8 cellular contexts compared by ENCODE assay signal in the genomic region with DNA sequence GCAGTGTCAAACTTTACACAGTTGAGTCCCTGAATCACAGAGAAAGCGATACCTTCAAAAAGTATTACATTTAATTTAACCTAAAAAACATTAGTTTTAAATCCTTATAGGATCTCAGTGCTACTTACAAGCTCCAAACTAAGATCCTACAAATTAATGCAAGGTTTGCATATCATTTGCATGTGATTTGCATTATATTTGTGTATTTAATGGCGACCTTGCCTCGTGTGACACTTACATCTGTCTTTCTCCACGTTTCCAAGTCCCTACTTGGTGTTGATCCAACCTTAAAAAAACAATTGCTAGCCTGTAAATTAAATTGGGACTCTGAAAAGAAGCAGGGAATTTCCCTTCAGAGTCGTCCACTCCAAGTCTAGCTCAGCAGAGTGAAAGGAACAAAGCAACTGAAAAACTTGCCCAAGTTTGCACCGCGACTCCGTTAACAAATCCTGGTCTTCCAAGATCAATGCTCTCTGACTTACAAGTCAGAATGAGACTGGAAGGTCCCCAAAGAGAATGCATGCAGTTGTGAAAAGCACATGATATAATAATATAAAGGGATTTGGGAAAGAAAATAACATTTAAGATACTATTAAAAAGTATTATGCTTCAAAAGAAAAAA. TPM values are rescaled to one million over a fixed set of nuclear protein-coding genes. Genes with fewer than 3 reads are reported as not detected.
DNase-seq lines count a peak whose midpoint lies in the region; ATAC-seq and TF ChIP-seq lines count a peak whose summit lies in the region.

No MANE protein-coding gene starts in this region.

- peaks cover 0 to 3% (median 0%) of the 10 kb centered on the region in 3 donors for H3K27me3 ChIP-seq in skeletal muscle tissue (ENCODE audit: control insufficient read depth in 3 of 3, insufficient read depth in 3 of 3, low read length in 3 of 3)

- H3K9me3 ChIP-seq in HEK293 (ENCODE audit: control insufficient read depth, insufficient read depth, low read depth, low read length), result no peaks in the 10 kb centered on the region
- no peaks in the 10 kb centered on the region for H3K9me3 ChIP-seq in skeletal muscle tissue (ENCODE audit: control insufficient read depth in 3 of 3, low read length in 3 of 3)

- H3K4me3 Mint-ChIP-seq in WTC11 (peak overlapping the region; percentile 64), glutamatergic neuron (ENCODE audit: unreplicated experiment) (peak overlapping the region; percentile 82)

- H3K36me3 ChIP-seq in HEK293 (ENCODE audit: control insufficient read depth in 2 of 2, insufficient read depth in 1 of 2, low read length in 2 of 2) (no peaks in the 10 kb centered on the region), skeletal muscle tissue (ENCODE audit: control insufficient read depth in 3 of 3, insufficient read depth in 3 of 3, low read length in 3 of 3) (no peaks in the 10 kb centered on the region)

- peaks cover 3% of the 10 kb centered on the region; the same call in 1 of the 2 replicates for H3K9me3 Mint-ChIP-seq in WTC11
- peaks cover 4% of the 10 kb centered on the region for H3K9me3 Mint-ChIP-seq in glutamatergic neuron (ENCODE audit: unreplicated experiment)

- POLR2A ChIA-PET in HEK293 (lab: Yijun Ruan, JAX) (interaction anchor here (0.6 to 3.5 kb wide), 43 partner anchors 9 to 722 kb away, joined by 3 to 68 read pairs (median 6); partner anchors contain the start of genes KAT7, NXPH3, PHB1 and SLC35B1), WTC11 (lab: Charles Lee) (interaction anchor here (0.6 to 2.5 kb wide), 14 partner anchors 9 to 633 kb away, joined by 3 to 13 read pairs (median 4); partner anchors contain the start of genes KAT7 and SLC35B1)

- H3K4me1 Mint-ChIP-seq in WTC11 (peaks cover 36% of the 10 kb centered on the region), glutamatergic neuron (ENCODE audit: low read depth, unreplicated experiment) (peaks cover 17% of the 10 kb centered on the region)

- H3K4me3 ChIP-seq in HEK293 (ENCODE audit: low read depth, low read length) (peak overlapping the region; percentile 7), skeletal muscle tissue (ENCODE audit: low read length in 3 of 3) (peak overlapping the region; percentile 61 to 78 (median 68))

- TF ChIP-seq CTCF in HEK293 (tag by site-specific recombination; IDR thresholded peaks at IDR 0.05), result no peak
- TF ChIP-seq CTCF in WTC11 (IDR thresholded peaks at IDR 0.05), result no peak
- no peak for TF ChIP-seq CTCF in glutamatergic neuron (IDR thresholded peaks at IDR 0.05; ENCODE audit: partially characterized antibody, unreplicated experiment)

- H3K27me3 Mint-ChIP-seq in WTC11 (ENCODE audit: low read depth), result peaks cover 29% of the 10 kb centered on the region
- peaks cover 6% of the 10 kb centered on the region for H3K27me3 Mint-ChIP-seq in glutamatergic neuron (ENCODE audit: unreplicated experiment)

- peak overlapping the region; percentile 74; the same call in 1 of the 2 replicates for H3K27ac Mint-ChIP-seq in WTC11
- peak overlapping the region; percentile 68 for H3K27ac Mint-ChIP-seq in glutamatergic neuron (ENCODE audit: unreplicated experiment)

- H3K9ac ChIP-seq in skeletal muscle tissue (ENCODE audit: low read depth in 1 of 3, low read length in 3 of 3), result no peak overlapping the region

- ATAC-seq in WTC11 (no peak), HG03095 (IDR thresholded peaks at IDR 0.05; ENCODE audit: unreplicated experiment) (no peak), GM19463 (IDR thresholded peaks at IDR 0.05; ENCODE audit: unreplicated experiment) (no peak)

- CTCF ChIA-PET in HEK293 (lab: Yijun Ruan, JAX), result interaction anchor here (0.6 to 1.2 kb wide), 8 partner anchors 12 to 350 kb away, joined by 3 to 4 read pairs (median 3); partner anchors contain the start of gene PHB1
- CTCF ChIA-PET in WTC11 (lab: Charles Lee), result interaction anchor here (0.6 to 3.1 kb wide), 16 partner anchors 9 to 306 kb away, joined by 3 to 22 read pairs (median 4); partner anchors contain the start of genes KAT7, SLC35B1 and SPOP

- H3K27ac ChIP-seq in HEK293 (ENCODE audit: extremely low read depth, low read depth, low read length) (no peak overlapping the region), skeletal muscle tissue (ENCODE audit: low read depth, low read length) (no peak overlapping the region)

- DNase-seq in WTC11 (ENCODE audit: low spot score), result no peak
- DNase-seq in glutamatergic neuron, result no peak
- DNase-seq in NCI-H2107 treated with DMSO at 0.1 percent for 48 hours (lab: John Stamatoyannopoulos, UW; ENCODE audit: unreplicated experiment), result no peak
- DNase-seq in DMS53 (lab: John Stamatoyannopoulos, UW), result no peak

- H3K36me3 Mint-ChIP-seq in WTC11, result no peaks in the 10 kb centered on the region
- H3K36me3 Mint-ChIP-seq in glutamatergic neuron (ENCODE audit: unreplicated experiment), result no peaks in the 10 kb centered on the region

- peaks cover 9% of the 10 kb centered on the region; the same call in 1 of the 2 replicates for H3K4me1 ChIP-seq in HEK293 (ENCODE audit: control insufficient read depth, insufficient read depth, low read length)
- peaks cover 7 to 20% (median 8%) of the 10 kb centered on the region in 3 donors for H3K4me1 ChIP-seq in skeletal muscle tissue (ENCODE audit: control insufficient read depth in 3 of 3, insufficient read depth in 3 of 3, low read length in 3 of 3)

TF ChIP-seq in HEK293, 187 proteins besides CTCF, POLR2A, EP300 and RAD21 (continues in another document):
- TF ChIP-seq ZNF311 (tag by site-specific recombination; IDR thresholded peaks at IDR 0.05; ENCODE audit: borderline replicate concordance) (no peak), PBX3 (CRISPR knock-in tag; IDR thresholded peaks at IDR 0.05) (no peak), MYNN (tag by site-specific recombination; IDR thresholded peaks at IDR 0.05; ENCODE audit: borderline replicate concordance) (no peak), ZBTB8A (tag by site-specific recombination; IDR thresholded peaks at IDR 0.05) (no peak), ZNF112 (tag by site-specific recombination; IDR thresholded peaks at IDR 0.05) (no peak)

TF ChIP-seq in WTC11, 78 proteins besides CTCF, POLR2A, EP300 and RAD21:
- TF ChIP-seq RORB (CRISPR knock-in tag; IDR thresholded peaks at IDR 0.05), result no peak
- TF ChIP-seq ZNF396 (CRISPR knock-in tag; IDR thresholded peaks at IDR 0.05; ENCODE audit: borderline replicate concordance), result no peak
- TF ChIP-seq RELA (CRISPR knock-in tag; IDR thresholded peaks at IDR 0.05; ENCODE audit: borderline replicate concordance), result no peak
- TF ChIP-seq GABPB1 (CRISPR knock-in tag; IDR thresholded peaks at IDR 0.05), result no peak
- no peak for TF ChIP-seq PRDM15 (CRISPR knock-in tag; IDR thresholded peaks at IDR 0.05)
- TF ChIP-seq NR2C2 (CRISPR knock-in tag; IDR thresholded peaks at IDR 0.05), result no peak
- no peak for TF ChIP-seq ESRRA (CRISPR knock-in tag; IDR thresholded peaks at IDR 0.05; ENCODE audit: borderline replicate concordance)
- TF ChIP-seq CDX4 (CRISPR knock-in tag; IDR thresholded peaks at IDR 0.05; ENCODE audit: borderline replicate concordance), result no peak
- TF ChIP-seq FOXK1 (CRISPR knock-in tag; IDR thresholded peaks at IDR 0.05), result no peak
- TF ChIP-seq, protein P1, sequence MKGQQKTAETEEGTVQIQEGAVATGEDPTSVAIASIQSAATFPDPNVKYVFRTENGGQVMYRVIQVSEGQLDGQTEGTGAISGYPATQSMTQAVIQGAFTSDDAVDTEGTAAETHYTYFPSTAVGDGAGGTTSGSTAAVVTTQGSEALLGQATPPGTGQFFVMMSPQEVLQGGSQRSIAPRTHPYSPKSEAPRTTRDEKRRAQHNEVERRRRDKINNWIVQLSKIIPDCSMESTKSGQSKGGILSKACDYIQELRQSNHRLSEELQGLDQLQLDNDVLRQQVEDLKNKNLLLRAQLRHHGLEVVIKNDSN (CRISPR knock-in tag; IDR thresholded peaks at IDR 0.05), result no peak
- TF ChIP-seq MXD4 (CRISPR knock-in tag; IDR thresholded peaks at IDR 0.05; ENCODE audit: borderline replicate concordance), result no peak
- TF ChIP-seq SMAD4 (CRISPR knock-in tag; IDR thresholded peaks at IDR 0.05), result no peak

RNA-seq across cellular contexts. Expression of gene FAM117A, which starts 0.7 kb away (rescaled TPM):
- 26.2 to 30.4 TPM (median 29.7 TPM) in 3 replicates for total RNA-seq in WTC11 (2021)
- 11.9 TPM for total RNA-seq in glutamatergic neuron (ENCODE audit: unreplicated experiment)
- total RNA-seq in skeletal muscle tissue, result 5.2 TPM

RNA-seq across cellular contexts. Expression of gene KAT7, which starts 23.8 kb away (rescaled TPM):
- total RNA-seq in WTC11 (2021) (165 to 199 TPM (median 171 TPM) in 3 replicates), glutamatergic neuron (ENCODE audit: unreplicated experiment) (65.7 TPM), skeletal muscle tissue (23.5 TPM)

RNA-seq across cellular contexts. Expression of gene SLC35B1, which starts 56.9 kb away (rescaled TPM):
- 43.7 to 55.9 TPM (median 45.0 TPM) in 3 replicates for total RNA-seq in WTC11 (2021)
- total RNA-seq in glutamatergic neuron (ENCODE audit: unreplicated experiment), result 123 TPM
- total RNA-seq in skeletal muscle tissue, result 48.0 TPM
